ENCODE assay signal across 1 cellular context in the genomic region with DNA sequence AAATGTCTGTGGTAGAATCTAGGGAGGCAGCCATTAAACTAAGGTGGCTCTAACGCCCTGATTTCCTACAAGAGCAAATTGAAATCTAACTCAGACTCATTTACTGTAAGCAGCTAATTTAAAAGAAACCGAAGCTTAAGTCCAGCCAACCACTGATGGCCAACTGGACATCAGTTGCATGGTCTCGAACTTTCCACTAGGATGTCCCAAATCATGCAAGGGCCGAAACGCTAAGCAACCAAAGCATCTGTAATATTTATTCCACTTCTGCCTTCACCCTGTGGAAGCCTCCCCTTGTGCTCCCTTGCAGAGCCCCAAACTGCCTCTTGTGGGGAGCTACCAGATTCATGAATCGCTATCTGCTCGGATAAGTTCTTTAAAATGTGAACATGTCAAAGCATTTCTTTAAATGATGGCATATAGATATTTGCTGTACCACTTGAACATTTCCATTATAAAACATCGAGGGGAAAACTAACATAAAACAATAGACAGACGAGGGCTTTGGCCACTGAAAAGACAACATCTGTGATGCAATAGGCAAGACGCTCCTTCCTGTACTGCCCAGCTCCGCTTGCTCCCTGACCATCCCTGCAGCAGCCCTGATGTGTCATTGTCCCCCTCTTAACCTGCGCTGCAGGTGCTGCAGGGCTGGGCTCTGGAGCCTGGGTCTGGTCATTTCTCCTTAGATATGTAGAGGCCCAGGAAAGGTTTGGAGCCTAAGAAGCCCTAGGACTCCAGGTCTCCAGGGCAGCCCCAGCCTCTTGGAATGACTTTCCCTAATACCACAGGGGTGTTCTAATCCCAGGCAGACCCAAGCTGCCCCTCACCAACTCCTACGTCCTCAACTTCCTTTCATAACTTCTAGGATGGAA.
TF ChIP-seq lines count a peak whose summit lies in the region.

No MANE protein-coding gene starts in this region.

TF ChIP-seq in GM23338, 12 proteins besides CTCF, POLR2A, EP300 and RAD21 (continued from another document):
- TF ChIP-seq, protein P1, sequence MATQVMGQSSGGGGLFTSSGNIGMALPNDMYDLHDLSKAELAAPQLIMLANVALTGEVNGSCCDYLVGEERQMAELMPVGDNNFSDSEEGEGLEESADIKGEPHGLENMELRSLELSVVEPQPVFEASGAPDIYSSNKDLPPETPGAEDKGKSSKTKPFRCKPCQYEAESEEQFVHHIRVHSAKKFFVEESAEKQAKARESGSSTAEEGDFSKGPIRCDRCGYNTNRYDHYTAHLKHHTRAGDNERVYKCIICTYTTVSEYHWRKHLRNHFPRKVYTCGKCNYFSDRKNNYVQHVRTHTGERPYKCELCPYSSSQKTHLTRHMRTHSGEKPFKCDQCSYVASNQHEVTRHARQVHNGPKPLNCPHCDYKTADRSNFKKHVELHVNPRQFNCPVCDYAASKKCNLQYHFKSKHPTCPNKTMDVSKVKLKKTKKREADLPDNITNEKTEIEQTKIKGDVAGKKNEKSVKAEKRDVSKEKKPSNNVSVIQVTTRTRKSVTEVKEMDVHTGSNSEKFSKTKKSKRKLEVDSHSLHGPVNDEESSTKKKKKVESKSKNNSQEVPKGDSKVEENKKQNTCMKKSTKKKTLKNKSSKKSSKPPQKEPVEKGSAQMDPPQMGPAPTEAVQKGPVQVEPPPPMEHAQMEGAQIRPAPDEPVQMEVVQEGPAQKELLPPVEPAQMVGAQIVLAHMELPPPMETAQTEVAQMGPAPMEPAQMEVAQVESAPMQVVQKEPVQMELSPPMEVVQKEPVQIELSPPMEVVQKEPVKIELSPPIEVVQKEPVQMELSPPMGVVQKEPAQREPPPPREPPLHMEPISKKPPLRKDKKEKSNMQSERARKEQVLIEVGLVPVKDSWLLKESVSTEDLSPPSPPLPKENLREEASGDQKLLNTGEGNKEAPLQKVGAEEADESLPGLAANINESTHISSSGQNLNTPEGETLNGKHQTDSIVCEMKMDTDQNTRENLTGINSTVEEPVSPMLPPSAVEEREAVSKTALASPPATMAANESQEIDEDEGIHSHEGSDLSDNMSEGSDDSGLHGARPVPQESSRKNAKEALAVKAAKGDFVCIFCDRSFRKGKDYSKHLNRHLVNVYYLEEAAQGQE (IDR thresholded peaks at IDR 0.05; ENCODE audit: unreplicated experiment) = no peak
- TF ChIP-seq NANOG (IDR thresholded peaks at IDR 0.05; ENCODE audit: borderline replicate concordance) = no peak
- TF ChIP-seq, protein P2, sequence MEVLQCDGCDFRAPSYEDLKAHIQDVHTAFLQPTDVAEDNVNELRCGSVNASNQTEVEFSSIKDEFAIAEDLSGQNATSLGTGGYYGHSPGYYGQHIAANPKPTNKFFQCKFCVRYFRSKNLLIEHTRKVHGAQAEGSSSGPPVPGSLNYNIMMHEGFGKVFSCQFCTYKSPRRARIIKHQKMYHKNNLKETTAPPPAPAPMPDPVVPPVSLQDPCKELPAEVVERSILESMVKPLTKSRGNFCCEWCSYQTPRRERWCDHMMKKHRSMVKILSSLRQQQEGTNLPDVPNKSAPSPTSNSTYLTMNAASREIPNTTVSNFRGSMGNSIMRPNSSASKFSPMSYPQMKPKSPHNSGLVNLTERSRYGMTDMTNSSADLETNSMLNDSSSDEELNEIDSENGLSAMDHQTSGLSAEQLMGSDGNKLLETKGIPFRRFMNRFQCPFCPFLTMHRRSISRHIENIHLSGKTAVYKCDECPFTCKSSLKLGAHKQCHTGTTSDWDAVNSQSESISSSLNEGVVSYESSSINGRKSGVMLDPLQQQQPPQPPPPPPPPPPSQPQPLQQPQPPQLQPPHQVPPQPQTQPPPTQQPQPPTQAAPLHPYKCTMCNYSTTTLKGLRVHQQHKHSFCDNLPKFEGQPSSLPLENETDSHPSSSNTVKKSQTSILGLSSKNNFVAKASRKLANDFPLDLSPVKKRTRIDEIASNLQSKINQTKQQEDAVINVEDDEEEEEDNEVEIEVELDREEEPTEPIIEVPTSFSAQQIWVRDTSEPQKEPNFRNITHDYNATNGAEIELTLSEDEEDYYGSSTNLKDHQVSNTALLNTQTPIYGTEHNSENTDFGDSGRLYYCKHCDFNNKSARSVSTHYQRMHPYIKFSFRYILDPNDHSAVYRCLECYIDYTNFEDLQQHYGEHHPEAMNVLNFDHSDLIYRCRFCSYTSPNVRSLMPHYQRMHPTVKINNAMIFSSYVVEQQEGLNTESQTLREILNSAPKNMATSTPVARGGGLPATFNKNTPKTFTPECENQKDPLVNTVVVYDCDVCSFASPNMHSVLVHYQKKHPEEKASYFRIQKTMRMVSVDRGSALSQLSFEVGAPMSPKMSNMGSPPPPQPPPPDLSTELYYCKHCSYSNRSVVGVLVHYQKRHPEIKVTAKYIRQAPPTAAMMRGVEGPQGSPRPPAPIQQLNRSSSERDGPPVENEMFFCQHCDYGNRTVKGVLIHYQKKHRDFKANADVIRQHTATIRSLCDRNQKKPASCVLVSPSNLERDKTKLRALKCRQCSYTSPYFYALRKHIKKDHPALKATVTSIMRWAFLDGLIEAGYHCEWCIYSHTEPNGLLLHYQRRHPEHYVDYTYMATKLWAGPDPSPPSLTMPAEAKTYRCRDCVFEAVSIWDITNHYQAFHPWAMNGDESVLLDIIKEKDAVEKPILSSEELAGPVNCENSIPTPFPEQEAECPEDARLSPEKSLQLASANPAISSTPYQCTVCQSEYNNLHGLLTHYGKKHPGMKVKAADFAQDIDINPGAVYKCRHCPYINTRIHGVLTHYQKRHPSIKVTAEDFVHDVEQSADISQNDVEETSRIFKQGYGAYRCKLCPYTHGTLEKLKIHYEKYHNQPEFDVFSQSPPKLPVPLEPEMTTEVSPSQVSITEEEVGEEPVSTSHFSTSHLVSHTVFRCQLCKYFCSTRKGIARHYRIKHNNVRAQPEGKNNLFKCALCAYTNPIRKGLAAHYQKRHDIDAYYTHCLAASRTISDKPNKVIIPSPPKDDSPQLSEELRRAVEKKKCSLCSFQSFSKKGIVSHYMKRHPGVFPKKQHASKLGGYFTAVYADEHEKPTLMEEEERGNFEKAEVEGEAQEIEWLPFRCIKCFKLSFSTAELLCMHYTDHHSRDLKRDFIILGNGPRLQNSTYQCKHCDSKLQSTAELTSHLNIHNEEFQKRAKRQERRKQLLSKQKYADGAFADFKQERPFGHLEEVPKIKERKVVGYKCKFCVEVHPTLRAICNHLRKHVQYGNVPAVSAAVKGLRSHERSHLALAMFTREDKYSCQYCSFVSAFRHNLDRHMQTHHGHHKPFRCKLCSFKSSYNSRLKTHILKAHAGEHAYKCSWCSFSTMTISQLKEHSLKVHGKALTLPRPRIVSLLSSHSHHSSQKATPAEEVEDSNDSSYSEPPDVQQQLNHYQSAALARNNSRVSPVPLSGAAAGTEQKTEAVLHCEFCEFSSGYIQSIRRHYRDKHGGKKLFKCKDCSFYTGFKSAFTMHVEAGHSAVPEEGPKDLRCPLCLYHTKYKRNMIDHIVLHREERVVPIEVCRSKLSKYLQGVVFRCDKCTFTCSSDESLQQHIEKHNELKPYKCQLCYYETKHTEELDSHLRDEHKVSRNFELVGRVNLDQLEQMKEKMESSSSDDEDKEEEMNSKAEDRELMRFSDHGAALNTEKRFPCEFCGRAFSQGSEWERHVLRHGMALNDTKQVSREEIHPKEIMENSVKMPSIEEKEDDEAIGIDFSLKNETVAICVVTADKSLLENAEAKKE (CRISPR knock-in tag; IDR thresholded peaks at IDR 0.05) = no peak
- TF ChIP-seq CREB1 (CRISPR knock-in tag; IDR thresholded peaks at IDR 0.05; ENCODE audit: low read depth) = no peak
